In genomic region chr20:34621383-34622367, GRCh38 we compare ENCODE assay signal across 1 cellular context.
TF ChIP-seq lines count a peak whose summit lies in the region.

No MANE protein-coding gene starts in this region.

TF ChIP-seq in HepG2, 621 proteins besides CTCF, POLR2A, EP300 and RAD21 (continued from another document and continues in another):
- TF ChIP-seq TFDP1 (CRISPR knock-in tag; IDR thresholded peaks at IDR 0.05; ENCODE audit: borderline replicate concordance) (no peak), MED1 (CRISPR knock-in tag; IDR thresholded peaks at IDR 0.05) (peak; percentile 98), RORA (CRISPR knock-in tag; IDR thresholded peaks at IDR 0.05) (peak; percentile 84; the same call in 1 of the 2 replicates), KAT8 (CRISPR knock-in tag; IDR thresholded peaks at IDR 0.05) (peak; percentile 94), MBNL3 (CRISPR knock-in tag; conservative IDR thresholded peaks at IDR 0.05) (no peak), ZSCAN30 (CRISPR knock-in tag; IDR thresholded peaks at IDR 0.05) (no peak), KIAA2018 (CRISPR knock-in tag; IDR thresholded peaks at IDR 0.05; ENCODE audit: borderline replicate concordance) (peak; percentile 19; the same call in 1 of the 2 replicates), LRRFIP1 (CRISPR knock-in tag; conservative IDR thresholded peaks at IDR 0.05) (0 out of 2 replicates have a peak, but pooled peaks have one; percentile 53), JUND (CRISPR knock-in tag; IDR thresholded peaks at IDR 0.05) (peak; percentile 97), ZNF674 (CRISPR knock-in tag; IDR thresholded peaks at IDR 0.05; ENCODE audit: low read depth) (no peak), KDM5B (CRISPR knock-in tag; IDR thresholded peaks at IDR 0.05; ENCODE audit: borderline replicate concordance) (peak; percentile 76; the same call in 1 of the 2 replicates), ZNF10 (CRISPR knock-in tag; IDR thresholded peaks at IDR 0.05; ENCODE audit: borderline replicate concordance, low read depth) (no peak), ZNF20 (CRISPR knock-in tag; IDR thresholded peaks at IDR 0.05) (no peak), TCF7L2 (IDR thresholded peaks at IDR 0.05; ENCODE audit: low read depth, low read length) (peak; percentile 80), ZSCAN9 (CRISPR knock-in tag; IDR thresholded peaks at IDR 0.05; ENCODE audit: borderline replicate concordance) (peak; percentile 93; the same call in 1 of the 2 replicates), PAF1 (CRISPR knock-in tag; IDR thresholded peaks at IDR 0.05) (no peak), BHLHE40 (IDR thresholded peaks at IDR 0.05; ENCODE audit: low read length) (peak; percentile 46), ZFP41 (CRISPR knock-in tag; IDR thresholded peaks at IDR 0.05; ENCODE audit: borderline replicate concordance) (no peak), ZFP36L2 (CRISPR knock-in tag; IDR thresholded peaks at IDR 0.05) (no peak), PITX1 (CRISPR knock-in tag; IDR thresholded peaks at IDR 0.05) (peak; percentile 95), ZNF800 (CRISPR knock-in tag; IDR thresholded peaks at IDR 0.05) (peak; percentile 91), KDM6A (CRISPR knock-in tag; IDR thresholded peaks at IDR 0.05; ENCODE audit: low read depth) (peak; percentile 93), ZNF343 (CRISPR knock-in tag; IDR thresholded peaks at IDR 0.05) (no peak; the same call in 1 of the 2 replicates), ZNF331 (CRISPR knock-in tag; IDR thresholded peaks at IDR 0.05) (peak; percentile 94), ZBED4 (CRISPR knock-in tag; IDR thresholded peaks at IDR 0.05; ENCODE audit: borderline replicate concordance) (no peak), HNF1A (IDR thresholded peaks at IDR 0.05; ENCODE audit: low read depth) (peak; percentile 76), HNF1A (CRISPR knock-in tag; IDR thresholded peaks at IDR 0.05; ENCODE audit: borderline replicate concordance) (peak; percentile 89; the same call in 1 of the 2 replicates), AKAP8 (CRISPR knock-in tag; IDR thresholded peaks at IDR 0.05) (peak; percentile 95), ZSCAN12 (CRISPR knock-in tag; IDR thresholded peaks at IDR 0.05) (peak; percentile 86; the same call in 1 of the 2 replicates), SP4 (CRISPR knock-in tag; IDR thresholded peaks at IDR 0.05) (peak; percentile 32), MXD4 (CRISPR knock-in tag; IDR thresholded peaks at IDR 0.05) (0 out of 2 replicates have a peak, but pooled peaks have one; percentile 13), ZNF503 (CRISPR knock-in tag; IDR thresholded peaks at IDR 0.05) (peak; percentile 99), SAP130 (CRISPR knock-in tag; IDR thresholded peaks at IDR 0.05; ENCODE audit: low read depth) (peak; percentile 94; the same call in 1 of the 2 replicates), ATF7 (IDR thresholded peaks at IDR 0.05) (peak; percentile 74), ATF7 (CRISPR knock-in tag; IDR thresholded peaks at IDR 0.05) (no peak; the same call in 1 of the 2 replicates)
